ENCODE assay signal across 23 cellular contexts in the genomic region with DNA sequence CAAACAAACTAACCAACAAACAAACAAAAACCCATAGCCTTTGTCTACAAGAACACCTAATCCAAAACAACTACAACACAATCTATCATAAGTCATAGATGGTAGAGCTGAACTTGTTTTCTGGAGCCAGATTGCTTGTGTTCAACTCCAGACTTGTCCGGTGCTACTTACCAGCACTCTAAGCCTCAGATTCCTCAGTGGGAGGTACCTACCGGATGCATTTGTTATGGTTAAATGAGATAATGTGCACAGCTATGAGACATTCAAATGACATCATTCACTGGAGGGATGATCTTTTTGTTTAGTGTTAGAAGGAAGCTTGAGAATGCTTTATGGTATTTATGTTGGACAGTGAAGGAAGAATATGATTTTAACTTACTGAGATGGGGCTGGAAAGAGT.
"Had no signal": no experiment of that assay in that cellular context is flagged by ENCODE, and none has a peak within 500 bp of the region (broad histone marks: within the 10 kb centered on the region; RNA-seq: fewer than 3 reads in every experiment).

No MANE protein-coding gene starts in this region.

- H3K4me1 Mint-ChIP-seq: naive thymus-derived CD4-positive, alpha-beta T cell had no signal

- H3K4me2 ChIP-seq: hepatocyte had no signal

- H3K79me2 ChIP-seq: hepatocyte had no signal

- H3K27ac ChIP-seq: colonic mucosa, hepatocyte, left ventricle myocardium inferior, psoas muscle, spleen, suprapubic skin, thyroid gland, uterus had no signal

- H3K4me1 ChIP-seq: colonic mucosa, left ventricle myocardium inferior, psoas muscle, spleen, suprapubic skin, uterus had no signal

- FAIRE-seq: kidney had no signal

- H3K36me3 ChIP-seq: colonic mucosa, left ventricle myocardium inferior, spleen, suprapubic skin, thyroid gland, uterus had no signal

- H3K4me3 ChIP-seq: colonic mucosa, hepatocyte, left ventricle myocardium inferior, lung, psoas muscle, spleen, suprapubic skin, thyroid gland, uterus had no signal

- DNase-seq: colonic mucosa; dermis blood vessel endothelial cell; erythroblast; foreskin melanocyte; head of caudate nucleus; kidney; left cardiac atrium; left ventricle myocardium inferior; naive thymus-derived CD4-positive, alpha-beta T cell; nephron progenitor cell; psoas muscle; retina; spleen; stimulated activated CD4-positive, alpha-beta T cell treated with anti-CD3 and anti-CD28 coated beads, Interleukin-15, amount 100 ng/mL, for 24 hours; stimulated activated CD4-positive, alpha-beta T cell treated with anti-CD3 and anti-CD28 coated beads, Interleukin-1b, Interleukin-23, amount 100 ng/mL, for 48 hours; stimulated activated naive CD4-positive, alpha-beta T cell treated with Interleukin-2 at 50 U/mL for 16 hours; thyroid gland; uterus had no signal

- H3K27me3 ChIP-seq: colonic mucosa, hepatocyte, spleen, suprapubic skin, thyroid gland, uterus had no signal

- H3K36me3 Mint-ChIP-seq: naive thymus-derived CD4-positive, alpha-beta T cell; type B pancreatic cell had no signal

- H3K27ac Mint-ChIP-seq: naive thymus-derived CD4-positive, alpha-beta T cell; nephron progenitor cell; type B pancreatic cell had no signal

- H3K9me3 Mint-ChIP-seq: nephron progenitor cell had no signal

- ATAC-seq: left cardiac atrium; naive thymus-derived CD4-positive, alpha-beta T cell; psoas muscle; sciatic nerve had no signal

- H3K9me3 ChIP-seq: colonic mucosa, psoas muscle, suprapubic skin, thyroid gland, uterus had no signal

- H3K27me3 Mint-ChIP-seq: naive thymus-derived CD4-positive, alpha-beta T cell; type B pancreatic cell had no signal

- H3K4me3 Mint-ChIP-seq: naive thymus-derived CD4-positive, alpha-beta T cell; nephron progenitor cell; type B pancreatic cell had no signal

- H2AFZ ChIP-seq: hepatocyte had no signal
